ENCODE assay signal across 21 cellular contexts in genomic region chr11:34493926-34494595, GRCh38. TPM values are rescaled to one million over a fixed set of nuclear protein-coding genes. Genes with fewer than 3 reads are reported as not detected.
DNase-seq lines count a peak whose midpoint lies in the region; ATAC-seq and TF ChIP-seq lines count a peak whose summit lies in the region.
"Had no signal": no experiment of that assay in that cellular context is flagged by ENCODE, and none has a peak within 500 bp of the region (broad histone marks: within the 10 kb centered on the region; RNA-seq: fewer than 3 reads in every experiment).

No MANE protein-coding gene starts in this region.

- WGBS in right lobe of liver (ENCODE audit: insufficient coverage, low coverage, low lambda C conversion rate, missing lambda C conversion rate): 41% methylated on average over 4 of the region's 4 CpGs

- DNase-seq in NCI-H1694 treated with DMSO at 0.1 percent for 48 hours (lab: John Stamatoyannopoulos, UW) (peak; percentile 4), NCI-H1694 (lab: John Stamatoyannopoulos, UW) (no peak), left lobe of liver (ENCODE audit: low spot score) (peak; percentile 71), right lobe of liver (peak in 1 of 3 donors; percentile 70)
- DNase-seq in central memory CD4-positive, alpha-beta T cell: no peak
- DNase-seq: 8988T; ACHN; AML-193; BE2C; CD4-positive, alpha-beta T cell; CD8-positive, alpha-beta memory T cell; DMS153; DND-41; H9; HFFc6 had no signal

- no peak for TF ChIP-seq POLR2A in right lobe of liver (IDR thresholded peaks at IDR 0.05)

- intact Hi-C loops in right lobe of liver (cut with DNase I): loop anchor here in 1 of 2 donors (10.0 kb wide), 1 partner anchor 129 kb away; no protein-coding TSS in a partner anchor

- peak; percentile 84 for ATAC-seq in left lobe of liver
- ATAC-seq in right lobe of liver: peak; percentile 80 to 92 (median 84)
- ATAC-seq in HG02884 (IDR thresholded peaks at IDR 0.05; ENCODE audit: unreplicated experiment): no peak
- ATAC-seq in HG03039 (IDR thresholded peaks at IDR 0.05; ENCODE audit: unreplicated experiment): no peak
- ATAC-seq: GM23338 had no signal

- no peak for TF ChIP-seq CTCF in right lobe of liver (IDR thresholded peaks at IDR 0.05)

- H3K4me3 ChIP-seq in right lobe of liver: no peak overlapping the region
- H3K4me3 ChIP-seq: A549; BLaER1 treated with 17β-estradiol and CSF1 and Interleukin-3, amounts not matched to agents 10 nM and 100 nM; GM23338 had no signal

- H3K36me3 ChIP-seq in right lobe of liver: no peaks in the 10 kb centered on the region
- H3K36me3 ChIP-seq: BE2C; BLaER1 treated with 17β-estradiol and CSF1 and Interleukin-3, amounts not matched to agents 10 nM and 100 nM had no signal

- H3K9me3 ChIP-seq in right lobe of liver: no peaks in the 10 kb centered on the region
- H3K9me3 ChIP-seq: A549; BE2C; BLaER1 treated with 17β-estradiol and CSF1 and Interleukin-3, amounts not matched to agents 10 nM and 100 nM had no signal

- H3K27me3 ChIP-seq in right lobe of liver: no peaks in the 10 kb centered on the region
- H3K27me3 ChIP-seq: BE2C; BLaER1 treated with 17β-estradiol and CSF1 and Interleukin-3, amounts not matched to agents 10 nM and 100 nM had no signal

- H3K4me1 ChIP-seq in right lobe of liver: peaks cover 0 to 18% (median 3%) of the 10 kb centered on the region in 4 donors
- H3K4me1 ChIP-seq: A549; BE2C; BLaER1 treated with 17β-estradiol and CSF1 and Interleukin-3, amounts not matched to agents 10 nM and 100 nM had no signal

- peak overlapping the region in 1 of 3 donors; percentile 49 for H3K27ac ChIP-seq in right lobe of liver
- H3K27ac ChIP-seq: BLaER1 treated with 17β-estradiol and CSF1 and Interleukin-3, amounts not matched to agents 10 nM and 100 nM had no signal

RNA-seq across cellular contexts. Expression of gene ELF5, which starts 19.5 kb away (rescaled TPM):
- 0.10 TPM for total RNA-seq in left lobe of liver
- under 1 TPM in 2 of 6 experiments, not detected in 4; 0.09 to 0.22 TPM for total RNA-seq in right lobe of liver
- total RNA-seq: CD4-positive, alpha-beta T cell; CD8-positive, alpha-beta memory T cell; GM23338; H4; H9; HFFc6 had no signal

RNA-seq across cellular contexts. Expression of gene CAT, which starts 55.3 kb away (rescaled TPM):
- 363 TPM for total RNA-seq in left lobe of liver
- 100 to 1,000 TPM; 212 to 450 (median 330) TPM for total RNA-seq in right lobe of liver

Comparison
In these comparisons a context has a peak if more than half of its experiments do, and no peak if none do; other contexts are left out.
1. DNase-seq: peak in NCI-H1694 treated with DMSO at 0.1 percent for 48 hours (single experiment) and left lobe of liver (single experiment); none in NCI-H1694 (single experiment) and central memory CD4-positive, alpha-beta T cell (single experiment).
2. ATAC-seq: peak in left lobe of liver (single experiment) and right lobe of liver (4 of 4); none in HG02884 (single experiment) and HG03039 (single experiment).